In genomic region chr3:178352300-178353021, GRCh38 we compare ENCODE assay signal across 10 cellular contexts.
DNase-seq lines count a peak whose midpoint lies in the region; ATAC-seq, FAIRE-seq and TF ChIP-seq lines count a peak whose summit lies in the region.
"Had no signal": no experiment of that assay in that cellular context is flagged by ENCODE, and none has a peak within 500 bp of the region (broad histone marks: within the 10 kb centered on the region; RNA-seq: fewer than 3 reads in every experiment).

No MANE protein-coding gene starts in this region.

- peak; percentile 55 for FAIRE-seq in HTR-8/SVneo (lab: Jason Lieb, UNC)
- peak; percentile 86 for FAIRE-seq in astrocyte (lab: Jason Lieb, UNC)

- POLR2A ChIA-PET in CD4-positive, alpha-beta T cell (lab: Charles Lee) = no interaction called here

- H3K9me3 ChIP-seq in astrocyte (ENCODE audit: insufficient read depth, low read depth, low read length) (no peaks in the 10 kb centered on the region), suprapubic skin (no peaks in the 10 kb centered on the region)
- no peaks in the 10 kb centered on the region for H3K9me3 ChIP-seq in CD4-positive, alpha-beta T cell (ENCODE audit: control insufficient read depth, low read length)
- H3K9me3 ChIP-seq: HAP-1 had no signal

- TF ChIP-seq EP300 in suprapubic skin (IDR thresholded peaks at IDR 0.05) = no peak

- H3K36me3 Mint-ChIP-seq in astrocyte (ENCODE audit: low read depth, unreplicated experiment) = no peaks in the 10 kb centered on the region
- H3K36me3 Mint-ChIP-seq in CD4-positive, alpha-beta T cell (ENCODE audit: low read depth) = no peaks in the 10 kb centered on the region

- H3K79me2 ChIP-seq in astrocyte (ENCODE audit: insufficient read depth, low read length) = no peaks in the 10 kb centered on the region

- H3K4me2 ChIP-seq in astrocyte (ENCODE audit: low read length) = peak overlapping the region; percentile 45

- WGBS in suprapubic skin = 45% methylated on average over 3 of the region's 3 CpGs

- H3K27me3 ChIP-seq in astrocyte (ENCODE audit: insufficient read depth, low read length) (no peaks in the 10 kb centered on the region), suprapubic skin (no peaks in the 10 kb centered on the region)
- no peaks in the 10 kb centered on the region for H3K27me3 ChIP-seq in CD4-positive, alpha-beta T cell (ENCODE audit: control insufficient read depth, insufficient read depth, low read length)

- H3K4me1 ChIP-seq in astrocyte (ENCODE audit: insufficient read depth, low read length) (peaks cover 10% of the 10 kb centered on the region), suprapubic skin (no peaks in the 10 kb centered on the region)

- CTCF ChIA-PET in CD4-positive, alpha-beta T cell (lab: Charles Lee) = no interaction called here

- no peak overlapping the region for H3K4me3 ChIP-seq in astrocyte (ENCODE audit: insufficient read depth, low read depth, low read length)
- no peak overlapping the region for H3K4me3 ChIP-seq in suprapubic skin
- H3K4me3 ChIP-seq: HAP-1 had no signal

- H3K9ac ChIP-seq in astrocyte (ENCODE audit: low read length) = peak overlapping the region; percentile 28

- no peaks in the 10 kb centered on the region for H4K20me1 ChIP-seq in astrocyte (ENCODE audit: insufficient read depth, low read length)

- no peaks in the 10 kb centered on the region for H3K36me3 ChIP-seq in astrocyte (ENCODE audit: insufficient read depth, low read length)
- H3K36me3 ChIP-seq in suprapubic skin = no peaks in the 10 kb centered on the region
- H3K36me3 ChIP-seq: HAP-1 had no signal

- H3K9me3 Mint-ChIP-seq in astrocyte (ENCODE audit: unreplicated experiment) = peaks cover 3% of the 10 kb centered on the region
- H3K9me3 Mint-ChIP-seq in CD4-positive, alpha-beta T cell = no peaks in the 10 kb centered on the region

- intact Hi-C loops in CD4-positive, alpha-beta T cell (cut with DNase I, micrococcal nuclease) = no loop called here

- H3K27ac ChIP-seq in astrocyte (ENCODE audit: low read depth, low read length) (peak overlapping the region; percentile 49), suprapubic skin (no peak overlapping the region)
- no peak overlapping the region for H3K27ac ChIP-seq in CD4-positive, alpha-beta T cell (ENCODE audit: low read depth, low read length)

- H3K27me3 Mint-ChIP-seq in astrocyte (ENCODE audit: low read depth, unreplicated experiment) = no peaks in the 10 kb centered on the region
- H3K27me3 Mint-ChIP-seq in CD4-positive, alpha-beta T cell = peaks cover 4% of the 10 kb centered on the region

- H3K27ac Mint-ChIP-seq in astrocyte (ENCODE audit: unreplicated experiment) = peak overlapping the region; percentile 92
- no peak overlapping the region for H3K27ac Mint-ChIP-seq in CD4-positive, alpha-beta T cell

- no peak overlapping the region for H2AFZ ChIP-seq in astrocyte (ENCODE audit: low read depth, low read length)

- TF ChIP-seq CTCF in astrocyte (IDR thresholded peaks at IDR 0.05; ENCODE audit: insufficient read depth, low read depth, low read length) (no peak), suprapubic skin (IDR thresholded peaks at IDR 0.05) (no peak)
- no peak for TF ChIP-seq CTCF in CD4-positive, alpha-beta T cell (IDR thresholded peaks at IDR 0.05)

- TF ChIP-seq POLR2A in suprapubic skin (IDR thresholded peaks at IDR 0.05) = no peak

- H3K4me3 Mint-ChIP-seq in astrocyte (ENCODE audit: unreplicated experiment) = no peak overlapping the region
- no peak overlapping the region for H3K4me3 Mint-ChIP-seq in CD4-positive, alpha-beta T cell

- ATAC-seq in HG03460 (IDR thresholded peaks at IDR 0.05; ENCODE audit: unreplicated experiment) = no peak
- ATAC-seq in GM21619 (IDR thresholded peaks at IDR 0.05; ENCODE audit: unreplicated experiment) = no peak
- ATAC-seq in CD4-positive, alpha-beta T cell (ENCODE audit: poor library complexity) = no peak

- DNase-seq in AG08396 (ENCODE audit: low spot score) (peak; percentile 59), HTR-8/SVneo (ENCODE audit: insufficient read length, low spot score) (peak; percentile 63), astrocyte (ENCODE audit: low read depth) (peak; percentile 86), kidney tubule cell (ENCODE audit: low spot score) (peak; percentile 73), suprapubic skin (ENCODE audit: low spot score in 2 of 2) (no peak)
- no peak for DNase-seq in CD4-positive, alpha-beta T cell
- DNase-seq: GF-D8 had no signal

- H3K4me1 Mint-ChIP-seq in astrocyte (ENCODE audit: low read depth, unreplicated experiment) = peaks cover 15% of the 10 kb centered on the region
- H3K4me1 Mint-ChIP-seq in CD4-positive, alpha-beta T cell (ENCODE audit: low read depth) = no peaks in the 10 kb centered on the region

Comparison
In these comparisons a context has a peak if more than half of its experiments do, and no peak if none do; other contexts are left out.
1. DNase-seq: peak in AG08396 (single experiment), HTR-8/SVneo (single experiment), astrocyte (single experiment) and kidney tubule cell (single experiment); none in suprapubic skin (0 of 2) and CD4-positive, alpha-beta T cell (0 of 10).